In genomic region chr4:158769175-158769831, GRCh38 we compare ENCODE assay signal across 8 cellular contexts. TPM values are rescaled to one million over a fixed set of nuclear protein-coding genes. Genes with fewer than 3 reads are reported as not detected.
DNase-seq lines count a peak whose midpoint lies in the region; ATAC-seq, FAIRE-seq and TF ChIP-seq lines count a peak whose summit lies in the region.

No MANE protein-coding gene starts in this region.

- H3K79me2 ChIP-seq in keratinocyte (ENCODE audit: control insufficient read depth, insufficient read depth, low read length): peaks cover 12% of the 10 kb centered on the region

- dilution Hi-C loops in keratinocyte (cut with MboI; ENCODE audit: extremely low pct_ligation_motif_present, low sequenced_read_pairs): no loop called here

- peak overlapping the region; percentile 63 for H3K4me2 ChIP-seq in keratinocyte (ENCODE audit: control insufficient read depth, extremely low read depth, insufficient read depth, low read depth, low read length)

- TF ChIP-seq CTCF in WERI-Rb-1 (IDR thresholded peaks at IDR 0.05; ENCODE audit: low read depth, low read length): no peak
- TF ChIP-seq CTCF in cardiac fibroblast (IDR thresholded peaks at IDR 0.05; ENCODE audit: low read depth, low read length): no peak
- TF ChIP-seq CTCF in keratinocyte (optimal IDR thresholded peaks at IDR 0.05 in 1 of 3, IDR thresholded peaks at IDR 0.05 in 1 of 3, conservative IDR thresholded peaks at IDR 0.05 in 1 of 3; ENCODE audit: extremely low read depth in 1 of 3, insufficient read depth in 2 of 3, low read length in 3 of 3): no peak

- no peaks in the 10 kb centered on the region for H4K20me1 ChIP-seq in keratinocyte (ENCODE audit: control insufficient read depth, extremely low read depth, insufficient read depth, low read length)

- peak overlapping the region; percentile 97 for H3K27ac ChIP-seq in WERI-Rb-1
- peak overlapping the region; percentile 47 for H3K27ac ChIP-seq in keratinocyte (ENCODE audit: control insufficient read depth, insufficient read depth, low read length)

- H3K36me3 ChIP-seq in WERI-Rb-1 (peaks cover 3% of the 10 kb centered on the region; the same call in 1 of the 2 replicates), keratinocyte (ENCODE audit: control insufficient read depth in 2 of 2, extremely low read depth in 1 of 2, insufficient read depth in 2 of 2, low read length in 2 of 2) (no peaks in the 10 kb centered on the region)

- peak; percentile 43 for ATAC-seq in GM19455 (IDR thresholded peaks at IDR 0.05; ENCODE audit: unreplicated experiment)
- ATAC-seq in HG03565 (IDR thresholded peaks at IDR 0.05; ENCODE audit: unreplicated experiment): peak; percentile 14

- H3K9me3 ChIP-seq in WERI-Rb-1 (ENCODE audit: severe bottlenecking) (no peaks in the 10 kb centered on the region), keratinocyte (ENCODE audit: control insufficient read depth, low read depth, low read length) (no peaks in the 10 kb centered on the region)

- DNase-seq in Ammon's horn (ENCODE audit: low spot score) (peak; percentile 33), WERI-Rb-1 (peak; percentile 55), cardiac fibroblast (ENCODE audit: low read depth in 2 of 2) (peak in 1 of 2 donors; percentile 65), keratinocyte (ENCODE audit: low read depth, low spot score) (no peak), NCI-H2171 treated with DMSO at 0.1 percent for 48 hours (lab: John Stamatoyannopoulos, UW) (no peak)
- DNase-seq in stimulated activated CD4-positive, alpha-beta T cell treated with anti-CD3 and anti-CD28 coated beads, Interleukin-1b, Interleukin-23, amount 100 ng/mL, for 4 hours (ENCODE audit: low read depth in 2 of 2): peak; percentile 9 to 27

- H3K9me1 ChIP-seq in keratinocyte (ENCODE audit: control insufficient read depth, extremely low read depth, insufficient read depth, low read length): no peaks in the 10 kb centered on the region

- H3K4me3 ChIP-seq in WERI-Rb-1 (ENCODE audit: low read depth, low read length) (peak overlapping the region; percentile 92), cardiac fibroblast (replicated peaks in 1 of 2; ENCODE audit: low read depth in 2 of 2, low read length in 2 of 2) (peak overlapping the region; percentile 89 to 96), keratinocyte (ENCODE audit: control insufficient read depth in 2 of 3, extremely low read depth in 1 of 3, insufficient read depth in 2 of 3, low read depth in 1 of 3, low read length in 3 of 3) (peak overlapping the region; percentile 79 to 87 (median 87))

- H3K27me3 ChIP-seq in WERI-Rb-1 (ENCODE audit: insufficient read depth, low read depth, severe bottlenecking) (no peaks in the 10 kb centered on the region), keratinocyte (ENCODE audit: control insufficient read depth, extremely low read depth, insufficient read depth, low read length) (no peaks in the 10 kb centered on the region)

- H2AFZ ChIP-seq in keratinocyte (ENCODE audit: control insufficient read depth, low read length): peak overlapping the region; percentile 93

- peak overlapping the region; percentile 79 for H3K9ac ChIP-seq in keratinocyte (ENCODE audit: control insufficient read depth, extremely low read depth, insufficient read depth, low read length)

- FAIRE-seq in keratinocyte (lab: Jason Lieb, UNC): no peak

- H3K4me1 ChIP-seq in keratinocyte (ENCODE audit: control insufficient read depth, extremely low read depth, insufficient read depth, low read length): peaks cover 9% of the 10 kb centered on the region

RNA-seq across cellular contexts. Expression of gene FNIP2, which starts 0.5 kb away (rescaled TPM):
- polyA plus RNA-seq in keratinocyte: 5.4 to 11.4 TPM (median 6.2 TPM) in 3 replicates
- 21.4 TPM for polyA plus RNA-seq in keratinocyte (2011; ENCODE audit: low read depth)
- 3.8 and 5.9 TPM in 2 replicates for polyA plus RNA-seq in keratinocyte (2011; cell fraction: cytosol; rRNA removed)
- polyA plus RNA-seq in keratinocyte (2011; cell fraction: nucleus; rRNA removed): 8.1 and 10.6 TPM in 2 replicates
- 4.5 and 15.3 TPM in 2 replicates for polyA plus RNA-seq in keratinocyte (2012; ENCODE audit: low replicate concordance)
- polyA minus RNA-seq in keratinocyte: 7.2 to 29.5 TPM (median 20.9 TPM) in 3 replicates
- 5.8 TPM for polyA minus RNA-seq in keratinocyte (2011; cell fraction: cytosol; rRNA and poly(A)+ RNA removed)
- 16.1 and 34.9 TPM in 2 replicates for polyA minus RNA-seq in keratinocyte (2011; cell fraction: nucleus; rRNA and poly(A)+ RNA removed)

RNA-seq across cellular contexts. Expression of gene PPID, which starts 46.1 kb away (rescaled TPM):
- 12.7 to 27.2 TPM (median 24.2 TPM) in 3 replicates for polyA plus RNA-seq in keratinocyte
- 167 TPM for polyA plus RNA-seq in keratinocyte (2011; ENCODE audit: low read depth)
- 19.7 and 33.6 TPM in 2 replicates for polyA plus RNA-seq in keratinocyte (2011; cell fraction: cytosol; rRNA removed)
- polyA plus RNA-seq in keratinocyte (2011; cell fraction: nucleus; rRNA removed): 17.8 and 25.6 TPM in 2 replicates
- polyA plus RNA-seq in keratinocyte (2012; ENCODE audit: low replicate concordance): 32.2 and 32.3 TPM in 2 replicates
- polyA minus RNA-seq in keratinocyte: 4.4 to 8.7 TPM (median 7.0 TPM) in 3 replicates
- 10.7 TPM for polyA minus RNA-seq in keratinocyte (2011; cell fraction: cytosol; rRNA and poly(A)+ RNA removed)
- polyA minus RNA-seq in keratinocyte (2011; cell fraction: nucleus; rRNA and poly(A)+ RNA removed): 4.2 and 5.4 TPM in 2 replicates

Comparison
In these comparisons a context has a peak if more than half of its experiments do, and no peak if none do; other contexts are left out.
1. DNase-seq: peak in Ammon's horn (single experiment), WERI-Rb-1 (single experiment) and stimulated activated CD4-positive, alpha-beta T cell treated with anti-CD3 and anti-CD28 coated beads, Interleukin-1b, Interleukin-23, amount 100 ng/mL, for 4 hours (2 of 2); none in keratinocyte (single experiment) and NCI-H2171 treated with DMSO at 0.1 percent for 48 hours (single experiment).
2. Peak in every context shown above with its lines, with median percentiles within 50 percentile points of each other: H3K4me3 ChIP-seq.